ENCODE assay signal across 19 cellular contexts in the genomic region with DNA sequence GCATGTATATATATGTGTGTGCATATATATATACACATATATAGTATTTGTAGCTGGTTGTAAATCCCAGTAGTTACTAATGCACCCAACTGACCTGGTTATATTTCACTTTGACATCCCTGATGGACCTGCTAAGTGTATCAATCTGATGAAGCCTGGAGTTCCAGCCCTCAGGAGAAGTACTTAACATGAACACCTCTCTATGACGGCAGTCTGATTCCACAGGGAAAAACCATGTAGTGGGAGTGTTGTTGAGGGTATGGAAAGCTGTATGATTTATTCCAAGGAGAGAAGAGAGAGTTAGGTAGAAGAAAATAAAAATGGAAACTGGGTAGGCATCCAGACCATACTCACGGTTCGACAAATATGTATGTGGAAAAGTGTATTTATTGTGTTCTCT.
A peak's percentile ranks its signal among the peaks of the same experiment; 100 is the strongest.
DNase-seq lines count a peak whose midpoint lies in the region; TF ChIP-seq lines count a peak whose summit lies in the region.
"Had no signal": no experiment of that assay in that cellular context is flagged by ENCODE, and none has a peak within 500 bp of the region (broad histone marks: within the 10 kb centered on the region; RNA-seq: fewer than 3 reads in every experiment).

No MANE protein-coding gene starts in this region.

- H3K36me3 ChIP-seq in testis (ENCODE audit: low read depth, missing control alignments) = no peaks in the 10 kb centered on the region

- 55 to 76% methylated on average over 3 of the region's 3 CpGs for WGBS in testis, 2 donors

- DNase-seq in DMS53 (lab: John Stamatoyannopoulos, UW) (peak; percentile 5), DMS53 treated with DMSO at 0.1 percent for 48 hours (lab: John Stamatoyannopoulos, UW; ENCODE audit: unreplicated experiment) (no peak), COR-L47 (lab: John Stamatoyannopoulos, UW) (peak; percentile 32), NCI-H82 (lab: John Stamatoyannopoulos, UW) (peak; percentile 83), glutamatergic neuron (no peak), NCI-H226 (no peak), testis (no peak)
- no peak for DNase-seq in activated CD4-positive, alpha-beta T cell treated with anti-CD3 and anti-CD28 coated beads, Interleukin-2, amount 10 ng/mL, durations not matched to agents 24 days and 14 days
- DNase-seq: 8988T, DMS153, EL, HCEC 1CT, IMR-90, NCI-H1930, NCI-H2227 treated with DMSO at 0.1 percent for 48 hours, NCI-H526 treated with DMSO at 0.1 percent for 48 hours, PC-9 had no signal

- TF ChIP-seq POLR2A in testis (IDR thresholded peaks at IDR 0.05) = no peak

- H3K36me3 Mint-ChIP-seq in glutamatergic neuron (ENCODE audit: unreplicated experiment) = no peaks in the 10 kb centered on the region
- no peaks in the 10 kb centered on the region for H3K36me3 Mint-ChIP-seq in activated CD4-positive, alpha-beta T cell treated with anti-CD3 and anti-CD28 coated beads, Interleukin-2, amount 10 ng/mL, durations not matched to agents 24 days and 14 days (ENCODE audit: low read depth)

- peaks cover 19% of the 10 kb centered on the region for H3K9me3 Mint-ChIP-seq in glutamatergic neuron (ENCODE audit: unreplicated experiment)
- H3K9me3 Mint-ChIP-seq in activated CD4-positive, alpha-beta T cell treated with anti-CD3 and anti-CD28 coated beads, Interleukin-2, amount 10 ng/mL, durations not matched to agents 24 days and 14 days = peaks cover 4% of the 10 kb centered on the region

- H3K4me1 ChIP-seq in testis = peaks cover 4% of the 10 kb centered on the region

- H3K9me3 ChIP-seq in testis = no peaks in the 10 kb centered on the region

- no peaks in the 10 kb centered on the region for H3K27me3 ChIP-seq in testis

- peak overlapping the region; percentile 9 for H3K27ac Mint-ChIP-seq in glutamatergic neuron (ENCODE audit: unreplicated experiment)
- no peak overlapping the region for H3K27ac Mint-ChIP-seq in activated CD4-positive, alpha-beta T cell treated with anti-CD3 and anti-CD28 coated beads, Interleukin-2, amount 10 ng/mL, durations not matched to agents 24 days and 14 days
- H3K27ac Mint-ChIP-seq: GM23338 had no signal

- H3K4me3 ChIP-seq in testis = no peak overlapping the region
- H3K4me3 ChIP-seq: PC-9 had no signal

- intact Hi-C loops in activated CD4-positive, alpha-beta T cell treated with anti-CD3 and anti-CD28 coated beads, Interleukin-2, amount 10 ng/mL, durations not matched to agents 24 days and 14 days (cut with micrococcal nuclease) = loop anchor here (10.0 kb wide), 1 partner anchor 529 kb away; a partner anchor contains a TSS
- intact Hi-C loops in testis (cut with DNase I; ENCODE audit: low total_unique reads) = no loop called here

- no peak for TF ChIP-seq CTCF in glutamatergic neuron (IDR thresholded peaks at IDR 0.05; ENCODE audit: partially characterized antibody, unreplicated experiment)
- no peak for TF ChIP-seq CTCF in testis (IDR thresholded peaks at IDR 0.05)

- peak overlapping the region; percentile 89 for H3K4me3 Mint-ChIP-seq in glutamatergic neuron (ENCODE audit: unreplicated experiment)
- H3K4me3 Mint-ChIP-seq in activated CD4-positive, alpha-beta T cell treated with anti-CD3 and anti-CD28 coated beads, Interleukin-2, amount 10 ng/mL, durations not matched to agents 24 days and 14 days = no peak overlapping the region

- H3K4me1 Mint-ChIP-seq in glutamatergic neuron (ENCODE audit: low read depth, unreplicated experiment) = peaks cover 25% of the 10 kb centered on the region
- H3K4me1 Mint-ChIP-seq in activated CD4-positive, alpha-beta T cell treated with anti-CD3 and anti-CD28 coated beads, Interleukin-2, amount 10 ng/mL, durations not matched to agents 24 days and 14 days = peaks cover 2% of the 10 kb centered on the region

- H3K27ac ChIP-seq in testis = no peak overlapping the region
- H3K27ac ChIP-seq: PC-9, RWPE1 had no signal

- H3K27me3 Mint-ChIP-seq in glutamatergic neuron (ENCODE audit: unreplicated experiment) = peaks cover 21% of the 10 kb centered on the region
- peaks cover 35% of the 10 kb centered on the region for H3K27me3 Mint-ChIP-seq in activated CD4-positive, alpha-beta T cell treated with anti-CD3 and anti-CD28 coated beads, Interleukin-2, amount 10 ng/mL, durations not matched to agents 24 days and 14 days

Comparison
In these comparisons a context has a peak if more than half of its experiments do, and no peak if none do; other contexts are left out.
1. DNase-seq: peak in DMS53 (single experiment), COR-L47 (single experiment) and NCI-H82 (single experiment); none in DMS53 treated with DMSO at 0.1 percent for 48 hours (single experiment), glutamatergic neuron (single experiment), activated CD4-positive, alpha-beta T cell treated with anti-CD3 and anti-CD28 coated beads, Interleukin-2, amount 10 ng/mL, durations not matched to agents 24 days and 14 days (single experiment), NCI-H226 (single experiment) and testis (single experiment).